In the genomic region with DNA sequence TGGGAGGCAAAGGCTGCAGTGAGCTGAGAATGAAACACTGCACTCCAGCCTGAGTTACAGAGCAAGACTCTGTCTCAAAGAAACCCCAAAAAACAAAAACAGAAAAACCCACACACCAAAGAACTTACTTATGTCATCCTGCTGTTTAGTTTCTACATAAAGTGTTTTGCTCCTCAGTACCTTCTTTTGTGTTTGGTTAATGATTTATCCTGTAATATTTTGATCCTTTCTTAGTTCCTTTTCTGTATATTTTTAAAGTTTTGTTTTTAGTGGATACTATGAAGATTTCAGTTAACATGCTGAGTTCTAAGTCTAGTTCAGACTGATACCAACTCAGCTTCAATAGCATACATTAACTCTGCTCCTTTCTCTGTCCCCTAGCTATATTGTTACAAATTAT, we compare ENCODE assay signal across 7 cellular contexts.
ATAC-seq lines count a peak whose summit lies in the region.

No MANE protein-coding gene starts in this region.

- ATAC-seq in GM18858 (IDR thresholded peaks at IDR 0.05; ENCODE audit: unreplicated experiment): peak; percentile 94
- ATAC-seq in GM19372 (IDR thresholded peaks at IDR 0.05; ENCODE audit: low read depth, unreplicated experiment): peak; percentile 93
- peak; percentile 86 for ATAC-seq in GM21528 (IDR thresholded peaks at IDR 0.05; ENCODE audit: low FRiP score, unreplicated experiment)
- ATAC-seq in HG02623 (IDR thresholded peaks at IDR 0.05; ENCODE audit: unreplicated experiment): peak; percentile 95
- peak; percentile 83 for ATAC-seq in HG02943 (IDR thresholded peaks at IDR 0.05; ENCODE audit: low read depth, unreplicated experiment)
- ATAC-seq in HG03135 (IDR thresholded peaks at IDR 0.05; ENCODE audit: unreplicated experiment): peak; percentile 81
- ATAC-seq in HG03460 (IDR thresholded peaks at IDR 0.05; ENCODE audit: unreplicated experiment): peak; percentile 87

Comparison
In these comparisons a context has a peak if more than half of its experiments do, and no peak if none do; other contexts are left out.
1. Peak in every context shown above with its lines: ATAC-seq.